In genomic region chr1:43836267-43836951, GRCh38 we compare ENCODE assay signal across 9 cellular contexts.
DNase-seq lines count a peak whose midpoint lies in the region; ATAC-seq and TF ChIP-seq lines count a peak whose summit lies in the region.
"Had no signal": no experiment of that assay in that cellular context is flagged by ENCODE, and none has a peak within 500 bp of the region (broad histone marks: within the 10 kb centered on the region; RNA-seq: fewer than 3 reads in every experiment).

No MANE protein-coding gene starts in this region.

- no peaks in the 10 kb centered on the region for H3K79me2 ChIP-seq in mesendoderm (ENCODE audit: control insufficient read depth, insufficient read depth, low read length)

- in situ Hi-C loops in GM13976 (cut with MboI; ENCODE audit: low sequenced_read_pairs, unreplicated experiment): no loop called here

- peak; percentile 35 for DNase-seq in GM13976 (ENCODE audit: low spot score)
- DNase-seq in NCI-H510A treated with DMSO at 0.1 percent for 48 hours (lab: John Stamatoyannopoulos, UW): peak; percentile 100
- peak; percentile 63 for DNase-seq in activated CD8-positive, alpha-beta T cell treated with anti-CD3 and anti-CD28 coated beads, Interleukin-2, amount 10 ng/mL, durations not matched to agents 7 days and 5 days
- DNase-seq in Right ventricle myocardium superior: peak; percentile 63
- peak; percentile 47 to 63 for DNase-seq in stimulated activated CD4-positive, alpha-beta T cell treated with anti-CD3 and anti-CD28 coated beads, Interleukin-4, amount 100 ng/mL, for 48 hours (ENCODE audit: low read depth in 2 of 2)
- DNase-seq in NK-92 (lab: John Stamatoyannopoulos, UW; ENCODE audit: unreplicated experiment): no peak
- no peak for DNase-seq in mesendoderm
- DNase-seq: natural killer cell had no signal

- no peak overlapping the region for H3K27ac ChIP-seq in mesendoderm (ENCODE audit: low read depth, low read length)

- H3K18ac ChIP-seq in mesendoderm (ENCODE audit: low read length): no peak overlapping the region

- no peak overlapping the region for H3K4me3 ChIP-seq in mesendoderm (ENCODE audit: low read length)

- CTCF ChIA-PET in activated CD8-positive, alpha-beta T cell treated with anti-CD3 and anti-CD28 coated beads, Interleukin-2, amount 10 ng/mL, durations not matched to agents 7 days and 5 days (lab: Charles Lee): interaction anchor here (1.6 kb wide), 1 partner anchor 98 kb away, joined by 5 read pairs; no protein-coding TSS in a partner anchor

- no peak overlapping the region for H3K4me3 Mint-ChIP-seq in activated CD8-positive, alpha-beta T cell treated with anti-CD3 and anti-CD28 coated beads, Interleukin-2, amount 10 ng/mL, durations not matched to agents 7 days and 5 days
- H3K4me3 Mint-ChIP-seq: natural killer cell had no signal

- TF ChIP-seq CTCF in GM13976 (IDR thresholded peaks at IDR 0.05; ENCODE audit: borderline replicate concordance, control extremely low read depth, extremely low read depth, insufficient read depth, missing control alignments): no peak

- H3K4me1 Mint-ChIP-seq in activated CD8-positive, alpha-beta T cell treated with anti-CD3 and anti-CD28 coated beads, Interleukin-2, amount 10 ng/mL, durations not matched to agents 7 days and 5 days (ENCODE audit: low read depth): peaks cover 70% of the 10 kb centered on the region

- H2AK5ac ChIP-seq in mesendoderm (ENCODE audit: low read length): no peak overlapping the region

- H3K27me3 Mint-ChIP-seq in activated CD8-positive, alpha-beta T cell treated with anti-CD3 and anti-CD28 coated beads, Interleukin-2, amount 10 ng/mL, durations not matched to agents 7 days and 5 days (ENCODE audit: low read depth): no peaks in the 10 kb centered on the region

- H3K4me1 ChIP-seq in mesendoderm (ENCODE audit: control insufficient read depth, low read depth, low read length): no peaks in the 10 kb centered on the region

- H3K36me3 ChIP-seq in mesendoderm (ENCODE audit: control insufficient read depth, insufficient read depth, low read length): no peaks in the 10 kb centered on the region

- no peaks in the 10 kb centered on the region for H3K79me1 ChIP-seq in mesendoderm (ENCODE audit: low read length)

- no peak overlapping the region for H3K9ac ChIP-seq in mesendoderm (ENCODE audit: low read length)

- no peak overlapping the region for H2BK15ac ChIP-seq in mesendoderm (replicated peaks; ENCODE audit: low read depth)

- no peaks in the 10 kb centered on the region for H3K9me3 Mint-ChIP-seq in activated CD8-positive, alpha-beta T cell treated with anti-CD3 and anti-CD28 coated beads, Interleukin-2, amount 10 ng/mL, durations not matched to agents 7 days and 5 days (ENCODE audit: insufficient read depth)
- H3K9me3 Mint-ChIP-seq: natural killer cell had no signal

- H2BK120ac ChIP-seq in mesendoderm (ENCODE audit: low read depth, low read length): no peak overlapping the region

- no peak overlapping the region for H4K5ac ChIP-seq in mesendoderm (ENCODE audit: low read length)

- no peak overlapping the region for H2BK5ac ChIP-seq in mesendoderm (ENCODE audit: low read length)

- no peak overlapping the region for H3K4me2 ChIP-seq in mesendoderm (ENCODE audit: low read length)

- no peak overlapping the region for H3K23ac ChIP-seq in mesendoderm (ENCODE audit: low read length)

- H3K36me3 Mint-ChIP-seq in activated CD8-positive, alpha-beta T cell treated with anti-CD3 and anti-CD28 coated beads, Interleukin-2, amount 10 ng/mL, durations not matched to agents 7 days and 5 days (ENCODE audit: low read depth): peaks cover 34% of the 10 kb centered on the region
- H3K36me3 Mint-ChIP-seq: natural killer cell had no signal

- H3K4ac ChIP-seq in mesendoderm (ENCODE audit: low read depth, low read length): no peak overlapping the region

- POLR2A ChIA-PET in activated CD8-positive, alpha-beta T cell treated with anti-CD3 and anti-CD28 coated beads, Interleukin-2, amount 10 ng/mL, durations not matched to agents 7 days and 5 days (lab: Charles Lee): no interaction called here

- intact Hi-C loops in Right ventricle myocardium superior (cut with DNase I): no loop called here

- WGBS in mesendoderm (ENCODE audit: extremely low coverage, insufficient coverage, low lambda C conversion rate): no CpG with 5 or more reads among the region's 6 CpGs

- ATAC-seq in HG03432 (IDR thresholded peaks at IDR 0.05; ENCODE audit: unreplicated experiment) (peak; percentile 67), Right ventricle myocardium superior (ENCODE audit: poor library complexity) (peak; percentile 55)
- peak; percentile 55 for ATAC-seq in activated CD8-positive, alpha-beta T cell treated with anti-CD3 and anti-CD28 coated beads, Interleukin-2, amount 10 ng/mL, durations not matched to agents 7 days and 5 days

- H3K27me3 ChIP-seq in mesendoderm (ENCODE audit: insufficient read depth, low read length, poor library complexity): no peaks in the 10 kb centered on the region

- H3K27ac Mint-ChIP-seq in activated CD8-positive, alpha-beta T cell treated with anti-CD3 and anti-CD28 coated beads, Interleukin-2, amount 10 ng/mL, durations not matched to agents 7 days and 5 days: peak overlapping the region; percentile 27
- H3K27ac Mint-ChIP-seq: natural killer cell had no signal

- no peak overlapping the region for H3K56ac ChIP-seq in mesendoderm (ENCODE audit: low read length)

- H4K8ac ChIP-seq in mesendoderm (ENCODE audit: low read depth, low read length): no peak overlapping the region

Comparison
In these comparisons a context has a peak if more than half of its experiments do, and no peak if none do; other contexts are left out.
1. DNase-seq: peak in GM13976 (single experiment), NCI-H510A treated with DMSO at 0.1 percent for 48 hours (single experiment), activated CD8-positive, alpha-beta T cell treated with anti-CD3 and anti-CD28 coated beads, Interleukin-2, amount 10 ng/mL, durations not matched to agents 7 days and 5 days (single experiment), Right ventricle myocardium superior (single experiment) and stimulated activated CD4-positive, alpha-beta T cell treated with anti-CD3 and anti-CD28 coated beads, Interleukin-4, amount 100 ng/mL, for 48 hours (2 of 2); none in NK-92 (single experiment) and mesendoderm (single experiment).
2. Peak in every context shown above with its lines, with median percentiles within 50 percentile points of each other: ATAC-seq.